Comparison of ENCODE assay signal across 16 cellular contexts in genomic region chr2:202373490-202373889, GRCh38. TPM values are rescaled to one million over a fixed set of nuclear protein-coding genes. Genes with fewer than 3 reads are reported as not detected.
DNase-seq lines count a peak whose midpoint lies in the region; ATAC-seq and TF ChIP-seq lines count a peak whose summit lies in the region.
"Had no signal": no experiment of that assay in that cellular context is flagged by ENCODE, and none has a peak within 500 bp of the region (broad histone marks: within the 10 kb centered on the region; RNA-seq: fewer than 3 reads in every experiment).

No MANE protein-coding gene starts in this region.

- H3K79me2 ChIP-seq in mammary epithelial cell (ENCODE audit: insufficient read depth, low read length) (peaks cover 41% of the 10 kb centered on the region), PC-3 (ENCODE audit: low read length) (peaks cover 22% of the 10 kb centered on the region)

- H3K9ac ChIP-seq in mammary epithelial cell (ENCODE audit: insufficient read depth, low read length) (no peak overlapping the region), PC-3 (ENCODE audit: low read length) (no peak overlapping the region)

- POLR2A ChIA-PET in MCF 10A (lab: Yijun Ruan, JAX) (interaction anchor here (2.0 kb wide), 1 partner anchor 29 kb away, joined by 10 read pairs; no protein-coding TSS in a partner anchor), WTC11 (lab: Charles Lee) (no interaction called here), PC-3 (lab: Charles Lee; ENCODE audit: unreplicated experiment) (no interaction called here)

- TF ChIP-seq CTCF in MCF 10A (IDR thresholded peaks at IDR 0.05; ENCODE audit: unreplicated experiment), result no peak
- TF ChIP-seq CTCF in mammary epithelial cell (conservative IDR thresholded peaks at IDR 0.05 in 1 of 2, IDR thresholded peaks at IDR 0.05 in 1 of 2; ENCODE audit: extremely low read depth in 1 of 2, insufficient read depth in 1 of 2, low read depth in 1 of 2, low read length in 2 of 2), result no peak
- TF ChIP-seq CTCF in WTC11 (IDR thresholded peaks at IDR 0.05), result no peak
- no peak for TF ChIP-seq CTCF in glutamatergic neuron (IDR thresholded peaks at IDR 0.05; ENCODE audit: partially characterized antibody, unreplicated experiment)
- no peak for TF ChIP-seq CTCF in testis (IDR thresholded peaks at IDR 0.05)
- no peak for TF ChIP-seq CTCF in PC-3 (conservative IDR thresholded peaks at IDR 0.05; ENCODE audit: low read depth, low read length)

- H3K27ac Mint-ChIP-seq in MCF 10A (ENCODE audit: low read depth, unreplicated experiment), result no peak overlapping the region
- H3K27ac Mint-ChIP-seq in WTC11, result peak overlapping the region; percentile 65
- H3K27ac Mint-ChIP-seq in glutamatergic neuron (ENCODE audit: unreplicated experiment), result peak overlapping the region; percentile 100

- TF ChIP-seq POLR2A in testis (IDR thresholded peaks at IDR 0.05), result no peak

- H2AFZ ChIP-seq in mammary epithelial cell (ENCODE audit: low read depth, low read length), result no peak overlapping the region
- H2AFZ ChIP-seq in PC-3 (ENCODE audit: low read length), result no peak overlapping the region

- H3K4me3 ChIP-seq in mammary epithelial cell (replicated peaks in 1 of 3; ENCODE audit: insufficient read depth in 1 of 3, low read depth in 2 of 3, low read length in 3 of 3) (no peak overlapping the region), testis (no peak overlapping the region), PC-3 (ENCODE audit: low read length) (no peak overlapping the region), right cardiac atrium (ENCODE audit: low read length) (no peak overlapping the region)
- H3K4me3 ChIP-seq: lower lobe of right lung, SJCRH30, suprapubic skin had no signal

- no peak for ATAC-seq in WTC11
- no peak for ATAC-seq in HG03378 (IDR thresholded peaks at IDR 0.05; ENCODE audit: unreplicated experiment)
- no peak for ATAC-seq in PC-3
- no peak for ATAC-seq in right cardiac atrium
- ATAC-seq: HCT116, lower lobe of right lung had no signal

- H3K9me3 ChIP-seq in mammary epithelial cell (replicated peaks; ENCODE audit: insufficient read depth, low read length), result no peaks in the 10 kb centered on the region
- no peaks in the 10 kb centered on the region for H3K9me3 ChIP-seq in testis
- no peaks in the 10 kb centered on the region for H3K9me3 ChIP-seq in PC-3 (ENCODE audit: low read length)
- H3K9me3 ChIP-seq in right cardiac atrium (ENCODE audit: control insufficient read depth, low read length), result no peaks in the 10 kb centered on the region
- H3K9me3 ChIP-seq: lower lobe of right lung, SJCRH30, suprapubic skin had no signal

- H3K27me3 ChIP-seq in mammary epithelial cell (ENCODE audit: insufficient read depth, low read length) (no peaks in the 10 kb centered on the region), testis (no peaks in the 10 kb centered on the region), PC-3 (ENCODE audit: low read length) (no peaks in the 10 kb centered on the region), right cardiac atrium (ENCODE audit: control insufficient read depth, insufficient read depth) (no peaks in the 10 kb centered on the region)
- H3K27me3 ChIP-seq: SJCRH30, suprapubic skin had no signal

- H3K27me3 Mint-ChIP-seq in MCF 10A (ENCODE audit: insufficient read depth, unreplicated experiment) (no peaks in the 10 kb centered on the region), WTC11 (ENCODE audit: low read depth) (no peaks in the 10 kb centered on the region), glutamatergic neuron (ENCODE audit: unreplicated experiment) (peaks cover 21% of the 10 kb centered on the region)

- H4K20me1 ChIP-seq in mammary epithelial cell (ENCODE audit: insufficient read depth, low read length), result no peaks in the 10 kb centered on the region
- 0 out of 2 replicates have a peak, but pooled peaks cover 5% of the 10 kb centered on the region for H4K20me1 ChIP-seq in PC-3 (ENCODE audit: low read length)

- peak overlapping the region; percentile 23 for H3K4me3 Mint-ChIP-seq in MCF 10A (ENCODE audit: unreplicated experiment)
- peak overlapping the region; percentile 99 for H3K4me3 Mint-ChIP-seq in WTC11
- H3K4me3 Mint-ChIP-seq in glutamatergic neuron (ENCODE audit: unreplicated experiment), result peak overlapping the region; percentile 76

- H3K4me2 ChIP-seq in mammary epithelial cell (ENCODE audit: insufficient read depth, low read depth, low read length) (no peak overlapping the region), PC-3 (ENCODE audit: low read length) (no peak overlapping the region)

- CTCF ChIA-PET in MCF 10A (lab: Yijun Ruan, JAX), result interaction anchor here (0.6 kb wide), 2 partner anchors 30 to 154 kb away, joined by 3 read pairs; no protein-coding TSS in a partner anchor
- CTCF ChIA-PET in mammary epithelial cell (lab: Charles Lee; ENCODE audit: low non-redundant PET), result no interaction called here
- CTCF ChIA-PET in WTC11 (lab: Charles Lee), result no interaction called here
- CTCF ChIA-PET in PC-3 (lab: Charles Lee), result no interaction called here

- H3K4me1 ChIP-seq in mammary epithelial cell (ENCODE audit: insufficient read depth, low read length) (peaks cover 8% of the 10 kb centered on the region), testis (peaks cover 9% of the 10 kb centered on the region), PC-3 (ENCODE audit: insufficient read depth, low read length) (peaks cover 9% of the 10 kb centered on the region; the same call in 1 of the 2 replicates), right cardiac atrium (ENCODE audit: control insufficient read depth, insufficient read depth, low read length) (no peaks in the 10 kb centered on the region)
- H3K4me1 ChIP-seq: SJCRH30 had no signal

- DNase-seq in MCF 10A (ENCODE audit: unreplicated experiment), result no peak
- DNase-seq in mammary epithelial cell, result no peak
- no peak for DNase-seq in WTC11 (ENCODE audit: low spot score)
- DNase-seq in glutamatergic neuron, result no peak
- peak; percentile 46 for DNase-seq in testis
- no peak for DNase-seq in PC-3
- no peak for DNase-seq in right cardiac atrium
- DNase-seq: activated naive CD4-positive, alpha-beta T cell treated with Interleukin-2 at 50 U/mL for 16 hours; central memory CD4-positive, alpha-beta T cell; lower lobe of right lung; NCI-H2107; SJCRH30 had no signal

- intact Hi-C loops in MCF 10A (cut with micrococcal nuclease), result loop anchor here (10.0 kb wide), 1 partner anchor 589 kb away; the partner anchor contains the start of gene ALS2
- intact Hi-C loops in mammary epithelial cell (cut with micrococcal nuclease), result no loop called here
- intact Hi-C loops in testis (cut with DNase I; ENCODE audit: low total_unique reads), result no loop called here
- intact Hi-C loops in PC-3 (cut with micrococcal nuclease), result no loop called here
- intact Hi-C loops in right cardiac atrium (cut with DNase I), result loop anchor here in 1 of 4 donors (10.0 kb wide), 2 partner anchors 81 to 99 kb away; no protein-coding TSS in a partner anchor

- H3K27ac ChIP-seq in mammary epithelial cell (ENCODE audit: insufficient read depth, low read depth, low read length), result no peak overlapping the region
- no peak overlapping the region for H3K27ac ChIP-seq in testis
- H3K27ac ChIP-seq in PC-3 (ENCODE audit: low read length), result no peak overlapping the region
- no peak overlapping the region for H3K27ac ChIP-seq in right cardiac atrium (ENCODE audit: low read length)
- H3K27ac ChIP-seq: HL-60, lower lobe of right lung, SJCRH30, suprapubic skin had no signal

- H3K36me3 Mint-ChIP-seq in MCF 10A (ENCODE audit: insufficient read depth, unreplicated experiment) (peaks cover 6% of the 10 kb centered on the region), WTC11 (no peaks in the 10 kb centered on the region), glutamatergic neuron (ENCODE audit: unreplicated experiment) (no peaks in the 10 kb centered on the region)

- 93% methylated on average over 6 of the region's 7 CpGs for WGBS in mammary epithelial cell (ENCODE audit: low coverage, missing lambda C conversion rate)
- WGBS in testis, 2 donors, result 68 to 74% methylated on average over 7 of the region's 7 CpGs
- 84% methylated on average over 7 of the region's 7 CpGs for WGBS in right cardiac atrium

- no peaks in the 10 kb centered on the region for H3K9me3 Mint-ChIP-seq in MCF 10A (ENCODE audit: unreplicated experiment)
- H3K9me3 Mint-ChIP-seq in WTC11, result no peaks in the 10 kb centered on the region
- peaks cover 22% of the 10 kb centered on the region for H3K9me3 Mint-ChIP-seq in glutamatergic neuron (ENCODE audit: unreplicated experiment)

- H3K4me1 Mint-ChIP-seq in MCF 10A (ENCODE audit: insufficient read depth, unreplicated experiment) (peaks cover 9% of the 10 kb centered on the region), WTC11 (peaks cover 26% of the 10 kb centered on the region), glutamatergic neuron (ENCODE audit: low read depth, unreplicated experiment) (peaks cover 11% of the 10 kb centered on the region)

- in situ Hi-C loops in mammary epithelial cell (cut with MboI; ENCODE audit: low sequenced_read_pairs in 2 of 2), result no loop called here

- no TSS peak for BruUV-seq in MCF 10A (replicated peaks; lab: Mats Ljungman, UMichigan)
- BruUV-seq in mammary epithelial cell (replicated peaks; lab: Mats Ljungman, UMichigan), result no TSS peak
- BruUV-seq in PC-3 (replicated peaks; lab: Mats Ljungman, UMichigan), result no TSS peak

- H3K36me3 ChIP-seq in mammary epithelial cell (ENCODE audit: insufficient read depth, low read length) (no peaks in the 10 kb centered on the region), testis (ENCODE audit: low read depth, missing control alignments) (no peaks in the 10 kb centered on the region), PC-3 (ENCODE audit: low read depth, low read length) (no peaks in the 10 kb centered on the region)
- H3K36me3 ChIP-seq: lower lobe of right lung, SJCRH30, suprapubic skin had no signal

- no peaks in the 10 kb centered on the region for H3F3A ChIP-seq in PC-3 (ENCODE audit: low read length, unreplicated experiment)

- dilution Hi-C loops in mammary epithelial cell (cut with HindIII; ENCODE audit: low sequenced_read_pairs), result no loop called here

- no peaks in the 10 kb centered on the region for H3K9me2 ChIP-seq in PC-3 (replicated peaks; ENCODE audit: low read length)

TF ChIP-seq in WTC11, 78 proteins besides CTCF, POLR2A, EP300 and RAD21 (continues in another document):
- no peak for TF ChIP-seq SMAD4 (CRISPR knock-in tag; IDR thresholded peaks at IDR 0.05)
- no peak for TF ChIP-seq ZNF219 (CRISPR knock-in tag; IDR thresholded peaks at IDR 0.05; ENCODE audit: borderline replicate concordance)

RNA-seq across cellular contexts. Expression of gene BMPR2, which starts 2.6 kb away (rescaled TPM):
- total RNA-seq in MCF 10A (2022), result 27.4 and 30.5 TPM in 2 replicates
- 10 to 100 TPM; 46.5 to 56.0 TPM for total RNA-seq in mammary epithelial cell
- 26.1 TPM for polyA plus RNA-seq in mammary epithelial cell
- polyA minus RNA-seq in mammary epithelial cell, result 113 TPM
- 18.1 to 22.1 TPM (median 19.8 TPM) in 3 replicates for total RNA-seq in WTC11 (2021)
- 95.0 TPM for total RNA-seq in glutamatergic neuron (ENCODE audit: unreplicated experiment)
- 10 to 100 TPM; 53.5 to 61.3 TPM for total RNA-seq in testis
- polyA plus RNA-seq in testis (ENCODE audit: insufficient read depth, low read depth, low replicate concordance), result 25.4 TPM
- total RNA-seq in PC-3 (2014; rRNA removed), result 10.0 and 11.1 TPM in 2 replicates
- 10 to 100 TPM; 50.9 to 64.7 (median 55.6) TPM for total RNA-seq in right cardiac atrium
- polyA plus RNA-seq in right cardiac atrium, result 14.9 TPM

Comparison
In these comparisons a context has a peak if more than half of its experiments do, and no peak if none do; other contexts are left out.
1. H3K4me3 Mint-ChIP-seq: peak in every context shown above with its lines; median percentile 99 in WTC11; 76 in glutamatergic neuron; 23 in MCF 10A.